In the genomic region with DNA sequence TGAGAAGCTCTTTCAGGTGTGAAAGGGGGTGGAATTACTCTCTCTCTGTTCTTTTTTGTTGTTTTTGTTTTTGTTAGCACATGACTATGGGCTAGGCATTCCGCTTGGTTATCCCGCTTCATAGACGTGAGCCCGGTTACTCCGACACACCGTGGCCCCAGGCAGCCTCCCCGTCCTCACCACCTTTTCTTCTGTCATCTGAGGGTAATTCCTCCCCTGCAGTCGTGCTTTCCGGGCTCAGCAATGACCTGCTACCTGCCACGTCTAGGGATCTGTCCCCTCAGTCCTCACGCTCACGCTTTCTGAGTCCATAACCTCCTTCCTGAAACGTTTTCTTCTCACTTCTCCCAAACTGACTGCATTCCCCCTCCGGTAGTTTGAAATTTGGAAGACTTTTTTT, we compare ENCODE assay signal across 1 cellular context.
TF ChIP-seq lines count a peak whose summit lies in the region.

No MANE protein-coding gene starts in this region.

TF ChIP-seq in liver, 16 proteins besides CTCF, POLR2A, EP300 and RAD21 (continued from another document):
- TF ChIP-seq, protein P1, sequence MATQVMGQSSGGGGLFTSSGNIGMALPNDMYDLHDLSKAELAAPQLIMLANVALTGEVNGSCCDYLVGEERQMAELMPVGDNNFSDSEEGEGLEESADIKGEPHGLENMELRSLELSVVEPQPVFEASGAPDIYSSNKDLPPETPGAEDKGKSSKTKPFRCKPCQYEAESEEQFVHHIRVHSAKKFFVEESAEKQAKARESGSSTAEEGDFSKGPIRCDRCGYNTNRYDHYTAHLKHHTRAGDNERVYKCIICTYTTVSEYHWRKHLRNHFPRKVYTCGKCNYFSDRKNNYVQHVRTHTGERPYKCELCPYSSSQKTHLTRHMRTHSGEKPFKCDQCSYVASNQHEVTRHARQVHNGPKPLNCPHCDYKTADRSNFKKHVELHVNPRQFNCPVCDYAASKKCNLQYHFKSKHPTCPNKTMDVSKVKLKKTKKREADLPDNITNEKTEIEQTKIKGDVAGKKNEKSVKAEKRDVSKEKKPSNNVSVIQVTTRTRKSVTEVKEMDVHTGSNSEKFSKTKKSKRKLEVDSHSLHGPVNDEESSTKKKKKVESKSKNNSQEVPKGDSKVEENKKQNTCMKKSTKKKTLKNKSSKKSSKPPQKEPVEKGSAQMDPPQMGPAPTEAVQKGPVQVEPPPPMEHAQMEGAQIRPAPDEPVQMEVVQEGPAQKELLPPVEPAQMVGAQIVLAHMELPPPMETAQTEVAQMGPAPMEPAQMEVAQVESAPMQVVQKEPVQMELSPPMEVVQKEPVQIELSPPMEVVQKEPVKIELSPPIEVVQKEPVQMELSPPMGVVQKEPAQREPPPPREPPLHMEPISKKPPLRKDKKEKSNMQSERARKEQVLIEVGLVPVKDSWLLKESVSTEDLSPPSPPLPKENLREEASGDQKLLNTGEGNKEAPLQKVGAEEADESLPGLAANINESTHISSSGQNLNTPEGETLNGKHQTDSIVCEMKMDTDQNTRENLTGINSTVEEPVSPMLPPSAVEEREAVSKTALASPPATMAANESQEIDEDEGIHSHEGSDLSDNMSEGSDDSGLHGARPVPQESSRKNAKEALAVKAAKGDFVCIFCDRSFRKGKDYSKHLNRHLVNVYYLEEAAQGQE (IDR thresholded peaks at IDR 0.05) = no peak
- TF ChIP-seq GABPA (IDR thresholded peaks at IDR 0.05 in 1 of 2, conservative IDR thresholded peaks at IDR 0.05 in 1 of 2) (no peak), EGR1 (IDR thresholded peaks at IDR 0.05; ENCODE audit: low read depth in 2 of 2) (no peak)
